In genomic region chr2:8098476-8098875, GRCh38 we compare ENCODE assay signal across 17 cellular contexts.
DNase-seq lines count a peak whose midpoint lies in the region; ATAC-seq, FAIRE-seq and TF ChIP-seq lines count a peak whose summit lies in the region.
"Had no signal": no experiment of that assay in that cellular context is flagged by ENCODE, and none has a peak within 500 bp of the region (broad histone marks: within the 10 kb centered on the region; RNA-seq: fewer than 3 reads in every experiment).

No MANE protein-coding gene starts in this region.

- intact Hi-C loops in activated CD4-positive, alpha-beta memory T cell treated with anti-CD3 and anti-CD28 coated beads for 36 hours (cut with micrococcal nuclease) = no loop called here

- H2AFZ ChIP-seq in H1 (ENCODE audit: low read length) = no peak overlapping the region

- peak; percentile 22 for DNase-seq in activated CD4-positive, alpha-beta memory T cell treated with anti-CD3 and anti-CD28 coated beads for 36 hours
- no peak for DNase-seq in activated CD4-positive, alpha-beta memory T cell treated with anti-CD3 and anti-CD28 coated beads, Interleukin-2, amount 10 ng/mL, durations not matched to agents 7 days and 5 days
- DNase-seq in H1 (ENCODE audit: low read depth in 1 of 2, low spot score in 2 of 2) = no peak
- no peak for DNase-seq in activated naive CD8-positive, alpha-beta T cell treated with anti-CD3 and anti-CD28 coated beads, Interleukin-2, amount 50 U/mL, for 24 hours
- DNase-seq: C1 segment of cervical spinal cord; Calu3; CD4-positive, alpha-beta memory T cell; COR-L47; DMS53; DMS79 treated with DMSO at 0.1 percent for 48 hours; GF-D8; GOT3; H7 had no signal

- H3K56ac ChIP-seq in H1 (replicated peaks; ENCODE audit: insufficient read length, low read depth, low read length) = no peak overlapping the region

- H3K27ac Mint-ChIP-seq in activated CD4-positive, alpha-beta memory T cell treated with anti-CD3 and anti-CD28 coated beads for 36 hours = no peak overlapping the region
- H3K27ac Mint-ChIP-seq in activated CD4-positive, alpha-beta memory T cell treated with anti-CD3 and anti-CD28 coated beads, Interleukin-2, amount 10 ng/mL, durations not matched to agents 7 days and 5 days = no peak overlapping the region
- H3K27ac Mint-ChIP-seq in activated naive CD8-positive, alpha-beta T cell treated with anti-CD3 and anti-CD28 coated beads, Interleukin-2, amount 50 U/mL, for 24 hours = no peak overlapping the region
- H3K27ac Mint-ChIP-seq: CD4-positive, alpha-beta memory T cell had no signal

- H3K4me1 ChIP-seq in H1 (replicated peaks in 1 of 4; ENCODE audit: control insufficient read depth in 3 of 4, insufficient read depth in 4 of 4, low read length in 3 of 4) (peaks cover 0 to 3% (median 0%) of the 10 kb centered on the region in 4 experiments; a peak in 2 of 7 replicates), rectal smooth muscle tissue (ENCODE audit: control insufficient read depth, insufficient read depth, low read length) (no peaks in the 10 kb centered on the region)

- TF ChIP-seq EP300 in H1 (IDR thresholded peaks at IDR 0.05; ENCODE audit: borderline replicate concordance in 1 of 2, low read depth in 2 of 2, low read length in 2 of 2) = no peak

- H3K23me2 ChIP-seq in H1 (ENCODE audit: low read depth, low read length) = no peaks in the 10 kb centered on the region

- H3K79me2 ChIP-seq in H1 (ENCODE audit: control insufficient read depth in 1 of 2, insufficient read depth in 2 of 2, low read length in 2 of 2) = no peaks in the 10 kb centered on the region

- no peak overlapping the region for H4K91ac ChIP-seq in H1 (replicated peaks; ENCODE audit: insufficient read length, low read length)

- no peak for TF ChIP-seq RAD21 in H1 (IDR thresholded peaks at IDR 0.05 in 1 of 2, conservative IDR thresholded peaks at IDR 0.05 in 1 of 2; ENCODE audit: low read depth in 2 of 2, low read length in 2 of 2)

- H3K4me3 Mint-ChIP-seq in activated CD4-positive, alpha-beta memory T cell treated with anti-CD3 and anti-CD28 coated beads for 36 hours = no peak overlapping the region
- no peak overlapping the region for H3K4me3 Mint-ChIP-seq in activated CD4-positive, alpha-beta memory T cell treated with anti-CD3 and anti-CD28 coated beads, Interleukin-2, amount 10 ng/mL, durations not matched to agents 7 days and 5 days
- no peak overlapping the region for H3K4me3 Mint-ChIP-seq in activated naive CD8-positive, alpha-beta T cell treated with anti-CD3 and anti-CD28 coated beads, Interleukin-2, amount 50 U/mL, for 24 hours
- H3K4me3 Mint-ChIP-seq: CD4-positive, alpha-beta memory T cell had no signal

- H3K9me3 ChIP-seq in H1 (ENCODE audit: insufficient read depth in 2 of 2, low read depth in 1 of 2, low read length in 1 of 2) = 0 out of 4 replicates have a peak, but pooled peaks cover 0 to 3% of the 10 kb centered on the region in 2 experiments

- TF ChIP-seq CTCF in H1 (IDR thresholded peaks at IDR 0.05; ENCODE audit: control extremely low read depth in 1 of 3, insufficient read depth in 1 of 3, low read depth in 1 of 3, low read length in 3 of 3) = no peak

- no peak overlapping the region for H3K4me2 ChIP-seq in H1 (ENCODE audit: insufficient read depth in 1 of 2, low read depth in 2 of 2, low read length in 2 of 2)

- H3K27ac ChIP-seq in H1 (ENCODE audit: low read depth, low read length) (no peak overlapping the region), rectal smooth muscle tissue (ENCODE audit: low read depth, low read length) (peak overlapping the region; percentile 17)

- no peaks in the 10 kb centered on the region for H3K27me3 ChIP-seq in H1 (replicated peaks in 1 of 4; ENCODE audit: control insufficient read depth in 3 of 4, extremely low read depth in 1 of 4, insufficient read depth in 3 of 4, low read length in 3 of 4)
- no peaks in the 10 kb centered on the region for H3K27me3 ChIP-seq in rectal smooth muscle tissue (ENCODE audit: control insufficient read depth, insufficient read depth, low read length)

- no peak for TF ChIP-seq POLR2A in H1 (IDR thresholded peaks at IDR 0.05; ENCODE audit: control extremely low read depth in 1 of 2, low read depth in 2 of 2, low read length in 2 of 2)

- no peak for FAIRE-seq in H1 (lab: Jason Lieb, UNC)
- FAIRE-seq: GM12892 had no signal

- no peaks in the 10 kb centered on the region for H3K36me3 ChIP-seq in H1 (ENCODE audit: control insufficient read depth in 2 of 4, insufficient read depth in 4 of 4, low read length in 3 of 4)
- H3K36me3 ChIP-seq in rectal smooth muscle tissue (ENCODE audit: control insufficient read depth, insufficient read depth, low read length) = no peaks in the 10 kb centered on the region

- H3K4me3 ChIP-seq in H1 (ENCODE audit: extremely low read depth in 1 of 4, insufficient read depth in 2 of 4, low read depth in 3 of 4, low read length in 4 of 4) (no peak overlapping the region), rectal smooth muscle tissue (ENCODE audit: low read length) (no peak overlapping the region)

- H3K4ac ChIP-seq in H1 (replicated peaks; ENCODE audit: insufficient read length, low read depth, low read length) = no peak overlapping the region

- no peak overlapping the region for H2BK20ac ChIP-seq in H1 (ENCODE audit: low read length)

- H2AK5ac ChIP-seq in H1 (ENCODE audit: low read depth, low read length) = no peak overlapping the region

- CTCF ChIA-PET in activated CD4-positive, alpha-beta memory T cell treated with anti-CD3 and anti-CD28 coated beads for 36 hours (lab: Charles Lee) = interaction anchor here (0.9 kb wide), 1 partner anchor 8 kb away, joined by 3 read pairs; no protein-coding TSS in a partner anchor
- CTCF ChIA-PET in activated CD4-positive, alpha-beta memory T cell treated with anti-CD3 and anti-CD28 coated beads, Interleukin-2, amount 10 ng/mL, durations not matched to agents 7 days and 5 days (lab: Charles Lee) = interaction anchor here (0.6 kb wide), 1 partner anchor 262 kb away, joined by 4 read pairs; no protein-coding TSS in a partner anchor
- CTCF ChIA-PET in H1 (lab: Charles Lee; ENCODE audit: partially characterized antibody) = no interaction called here

- H2BK5ac ChIP-seq in H1 (ENCODE audit: low read depth, low read length) = no peak overlapping the region

- ATAC-seq in HG03196 (IDR thresholded peaks at IDR 0.05; ENCODE audit: unreplicated experiment) = no peak
- no peak for ATAC-seq in activated naive CD8-positive, alpha-beta T cell treated with anti-CD3 and anti-CD28 coated beads, Interleukin-2, amount 50 U/mL, for 24 hours
- ATAC-seq: HCT116 had no signal

- H3K27me3 Mint-ChIP-seq in activated CD4-positive, alpha-beta memory T cell treated with anti-CD3 and anti-CD28 coated beads for 36 hours = no peaks in the 10 kb centered on the region
- H3K27me3 Mint-ChIP-seq in activated CD4-positive, alpha-beta memory T cell treated with anti-CD3 and anti-CD28 coated beads, Interleukin-2, amount 10 ng/mL, durations not matched to agents 7 days and 5 days = no peaks in the 10 kb centered on the region
- no peaks in the 10 kb centered on the region for H3K27me3 Mint-ChIP-seq in activated naive CD8-positive, alpha-beta T cell treated with anti-CD3 and anti-CD28 coated beads, Interleukin-2, amount 50 U/mL, for 24 hours
- H3K27me3 Mint-ChIP-seq: CD4-positive, alpha-beta memory T cell had no signal

- no peaks in the 10 kb centered on the region for H4K20me1 ChIP-seq in H1 (replicated peaks in 1 of 2; ENCODE audit: control insufficient read depth in 1 of 2, insufficient read depth in 2 of 2, low read length in 2 of 2)

- H2BK15ac ChIP-seq in H1 (ENCODE audit: low read length) = no peak overlapping the region

- H3K9me3 Mint-ChIP-seq in activated CD4-positive, alpha-beta memory T cell treated with anti-CD3 and anti-CD28 coated beads for 36 hours = no peaks in the 10 kb centered on the region
- H3K9me3 Mint-ChIP-seq in activated CD4-positive, alpha-beta memory T cell treated with anti-CD3 and anti-CD28 coated beads, Interleukin-2, amount 10 ng/mL, durations not matched to agents 7 days and 5 days = peaks cover 6% of the 10 kb centered on the region
- H3K9me3 Mint-ChIP-seq in activated naive CD8-positive, alpha-beta T cell treated with anti-CD3 and anti-CD28 coated beads, Interleukin-2, amount 50 U/mL, for 24 hours = peaks cover 8% of the 10 kb centered on the region

- no peaks in the 10 kb centered on the region for H3K4me1 Mint-ChIP-seq in activated CD4-positive, alpha-beta memory T cell treated with anti-CD3 and anti-CD28 coated beads for 36 hours (ENCODE audit: low read depth)
- H3K4me1 Mint-ChIP-seq in activated CD4-positive, alpha-beta memory T cell treated with anti-CD3 and anti-CD28 coated beads, Interleukin-2, amount 10 ng/mL, durations not matched to agents 7 days and 5 days = peaks cover 2% of the 10 kb centered on the region
- H3K4me1 Mint-ChIP-seq in activated naive CD8-positive, alpha-beta T cell treated with anti-CD3 and anti-CD28 coated beads, Interleukin-2, amount 50 U/mL, for 24 hours = no peaks in the 10 kb centered on the region
- H3K4me1 Mint-ChIP-seq: CD4-positive, alpha-beta memory T cell had no signal

- 76% methylated on average over 2 of the region's 2 CpGs; no CpG with 5 or more reads in 1 of the 2 experiments for WGBS in H1 (ENCODE audit: extremely low coverage in 1 of 2, insufficient coverage in 1 of 2, insufficient read length in 1 of 2, insufficient replicate concordance in 2 of 2, low coverage in 1 of 2, low lambda C conversion rate in 2 of 2, missing lambda C conversion rate in 1 of 2), 2 experiments

- H2BK120ac ChIP-seq in H1 (replicated peaks; ENCODE audit: low read depth, low read length) = peak overlapping the region; percentile 18

- POLR2A ChIA-PET in activated CD4-positive, alpha-beta memory T cell treated with anti-CD3 and anti-CD28 coated beads for 36 hours (lab: Charles Lee) = no interaction called here
- POLR2A ChIA-PET in activated CD4-positive, alpha-beta memory T cell treated with anti-CD3 and anti-CD28 coated beads, Interleukin-2, amount 10 ng/mL, durations not matched to agents 7 days and 5 days (lab: Charles Lee) = no interaction called here
- POLR2A ChIA-PET in H1 (lab: Charles Lee; ENCODE audit: partially characterized antibody) = no interaction called here

- no peak overlapping the region for H3K23ac ChIP-seq in H1 (ENCODE audit: insufficient read length)

- H2BK12ac ChIP-seq in H1 (ENCODE audit: low read depth, low read length) = no peak overlapping the region

- no peaks in the 10 kb centered on the region for H3K79me1 ChIP-seq in H1 (ENCODE audit: low read depth, low read length)

- H3K9ac ChIP-seq in H1 (replicated peaks in 1 of 4; ENCODE audit: extremely low read depth in 1 of 4, low read depth in 3 of 4, low read length in 3 of 4) (no peak overlapping the region), rectal smooth muscle tissue (ENCODE audit: low read length) (no peak overlapping the region)

- H4K5ac ChIP-seq in H1 (ENCODE audit: insufficient read length, low read depth, low read length) = no peak overlapping the region

- H3K18ac ChIP-seq in H1 (ENCODE audit: extremely low read depth, low read length) = no peak overlapping the region

- H4K8ac ChIP-seq in H1 (ENCODE audit: extremely low read depth, insufficient read depth, low read length) = peak overlapping the region; percentile 58; the same call in 1 of the 2 replicates

- H3K36me3 Mint-ChIP-seq in activated CD4-positive, alpha-beta memory T cell treated with anti-CD3 and anti-CD28 coated beads for 36 hours = no peaks in the 10 kb centered on the region
- no peaks in the 10 kb centered on the region for H3K36me3 Mint-ChIP-seq in activated CD4-positive, alpha-beta memory T cell treated with anti-CD3 and anti-CD28 coated beads, Interleukin-2, amount 10 ng/mL, durations not matched to agents 7 days and 5 days (ENCODE audit: low read depth)
- H3K36me3 Mint-ChIP-seq in activated naive CD8-positive, alpha-beta T cell treated with anti-CD3 and anti-CD28 coated beads, Interleukin-2, amount 50 U/mL, for 24 hours (ENCODE audit: low read depth) = no peaks in the 10 kb centered on the region
- H3K36me3 Mint-ChIP-seq: CD4-positive, alpha-beta memory T cell had no signal

- H3K14ac ChIP-seq in H1 (ENCODE audit: insufficient read length) = no peak overlapping the region
